In the genomic region with DNA sequence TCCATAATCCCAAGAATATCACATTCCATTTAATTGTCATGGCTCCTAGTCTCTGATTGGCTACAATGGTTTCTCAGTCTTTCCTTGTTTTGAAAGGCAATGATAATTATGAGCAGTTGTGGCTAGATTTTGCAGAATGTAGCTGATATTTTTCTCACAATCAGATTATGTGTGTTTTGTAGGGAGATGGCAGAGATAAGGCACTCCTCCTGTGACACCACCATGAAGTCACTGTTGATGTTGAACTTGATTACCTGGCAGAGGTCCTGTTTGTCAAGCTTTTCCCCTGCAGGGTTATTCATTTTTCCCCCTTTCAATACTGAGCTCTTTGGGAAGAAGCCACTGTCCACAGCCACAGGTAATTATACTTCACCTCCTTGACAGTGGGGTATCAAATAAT, we compare ENCODE assay signal across 27 cellular contexts.
"Had no signal": no experiment of that assay in that cellular context is flagged by ENCODE, and none has a peak within 500 bp of the region (broad histone marks: within the 10 kb centered on the region; RNA-seq: fewer than 3 reads in every experiment).

No MANE protein-coding gene starts in this region.

- DNase-seq: Kasumi-1, KG1, MG63, NCI-H1048, NCI-H1092 treated with DMSO at 0.1 percent for 48 hours, NCI-H1417, NCI-H1436, NCI-H146, NCI-H1694, NCI-H187, NCI-H1930, NCI-H2029 treated with DMSO at 0.1 percent for 48 hours, NCI-H2081 treated with DMSO at 0.1 percent for 48 hours, NCI-H2107, NCI-H2171, NCI-H226, NCI-H446 treated with DMSO at 0.1 percent for 48 hours, NCI-H510A, NCI-H524, NCI-H526, NCI-H69, PC-9, SHP77, SIG-M5, SJCRH30, T-cell had no signal

- H3K4me3 ChIP-seq: MG63, PC-9, SJCRH30, SK-N-MC had no signal
